14 cellular contexts compared by ENCODE assay signal in genomic region chr3:171956372-171957104, GRCh38.
"Had no signal": no experiment of that assay in that cellular context is flagged by ENCODE, and none has a peak within 500 bp of the region (broad histone marks: within the 10 kb centered on the region; RNA-seq: fewer than 3 reads in every experiment).

No MANE protein-coding gene starts in this region.

- H3K27me3 ChIP-seq: esophagus squamous epithelium, pancreas, thyroid gland, uterus had no signal

- H3K27ac ChIP-seq: esophagus squamous epithelium, pancreas, thyroid gland, uterus had no signal

- DNase-seq: activated CD4-positive, alpha-beta T cell treated with anti-CD3 and anti-CD28 coated beads, Interleukin-2, amount 50 U/mL, for 1 hour; activated naive CD4-positive, alpha-beta T cell treated with anti-CD3 and anti-CD28 coated beads for 36 hours; activated naive CD8-positive, alpha-beta T cell treated with anti-CD3 and anti-CD28 coated beads, Interleukin-2, amount 50 U/mL, for 24 hours; activated T-cell treated with anti-CD3 and anti-CD28 coated beads for 4 hours; aorta; esophagus squamous epithelium; foreskin fibroblast; glutamatergic neuron; pancreas; stimulated activated CD4-positive, alpha-beta T cell treated with anti-CD3 and anti-CD28 coated beads, Interleukin-2, amount 100 ng/mL, for 48 hours; thyroid gland; uterus had no signal

- H3K4me3 ChIP-seq: esophagus squamous epithelium, pancreas, thyroid gland, uterus had no signal

- ATAC-seq: activated naive CD8-positive, alpha-beta T cell treated with anti-CD3 and anti-CD28 coated beads, Interleukin-2, amount 50 U/mL, for 24 hours; pancreas; stimulated activated memory B cell treated with anti-CD40 and anti-IgM and Interleukin-4, amounts not matched to agents 10 μg/mL and 1 μg/mL and 100 μg/mL, for 72 hours had no signal

- H3K4me1 ChIP-seq: pancreas, uterus had no signal

- H3K36me3 ChIP-seq: esophagus squamous epithelium, pancreas, thyroid gland, uterus had no signal

- H3K9me3 ChIP-seq: esophagus squamous epithelium, pancreas, thyroid gland, uterus had no signal

- FAIRE-seq: bronchial epithelial cell, pancreas had no signal
